ENCODE assay signal across 9 cellular contexts in genomic region chr3:196422976-196423781, GRCh38. TPM values are rescaled to one million over a fixed set of nuclear protein-coding genes. Genes with fewer than 3 reads are reported as not detected.
DNase-seq lines count a peak whose midpoint lies in the region; ATAC-seq and TF ChIP-seq lines count a peak whose summit lies in the region.
"Had no signal": no experiment of that assay in that cellular context is flagged by ENCODE, and none has a peak within 500 bp of the region (broad histone marks: within the 10 kb centered on the region; RNA-seq: fewer than 3 reads in every experiment).

No MANE protein-coding gene starts in this region.

- H4K8ac ChIP-seq in H9 (replicated peaks; ENCODE audit: insufficient read length, low read depth, low read length) = no peak overlapping the region

- H4K91ac ChIP-seq in H9 (ENCODE audit: insufficient read length, low read depth, low read length) = no peak overlapping the region

- H3K9ac ChIP-seq in BLaER1 (no peak overlapping the region), H9 (ENCODE audit: extremely low read depth, insufficient read length, low read length) (no peak overlapping the region)

- H3K4me2 ChIP-seq in BLaER1 (peak overlapping the region; percentile 4; the same call in 1 of the 2 replicates), H9 (ENCODE audit: insufficient read depth, insufficient read length, low read length) (no peak overlapping the region)

- no peak overlapping the region for H3K14ac ChIP-seq in H9 (ENCODE audit: insufficient read depth, low read length)

- H3K56ac ChIP-seq in H9 (ENCODE audit: insufficient read length, low read depth, low read length) = no peak overlapping the region

- no peak overlapping the region for H4K5ac ChIP-seq in H9 (ENCODE audit: insufficient read length, low read depth, low read length)

- peaks cover 3% of the 10 kb centered on the region for H3K79me1 ChIP-seq in H9 (ENCODE audit: insufficient read depth, low read depth, low read length, poor library complexity, severe bottlenecking)

- DNase-seq in NCI-H1105 treated with DMSO at 0.1 percent for 48 hours (lab: John Stamatoyannopoulos, UW) (peak; percentile 24), coronary artery (ENCODE audit: low spot score) (no peak), myocyte (ENCODE audit: low read depth) (peak; percentile 98), H9 (no peak)
- DNase-seq: activated CD8-positive, alpha-beta T cell treated with anti-CD3 and anti-CD28 coated beads for 36 hours had no signal

- H4K20me1 ChIP-seq in BLaER1 = peaks cover 100% of the 10 kb centered on the region
- H4K20me1 ChIP-seq in H9 (ENCODE audit: control insufficient read depth, insufficient read depth, insufficient read length) = no peaks in the 10 kb centered on the region

- H2AK5ac ChIP-seq in H9 (ENCODE audit: insufficient read length, low read length) = no peak overlapping the region

- no peak for ATAC-seq in HG03442 (IDR thresholded peaks at IDR 0.05; ENCODE audit: unreplicated experiment)
- no peak for ATAC-seq in GM21390 (IDR thresholded peaks at IDR 0.05; ENCODE audit: unreplicated experiment)
- no peak for ATAC-seq in GM21447 (IDR thresholded peaks at IDR 0.05; ENCODE audit: unreplicated experiment)
- ATAC-seq: activated CD8-positive, alpha-beta T cell treated with anti-CD3 and anti-CD28 coated beads for 36 hours had no signal

- no peaks in the 10 kb centered on the region for H3K23me2 ChIP-seq in H9 (ENCODE audit: insufficient read length, low read depth, low read length, poor library complexity, severe bottlenecking)

- peak overlapping the region in 1 of 3 experiments; percentile 71; a peak in 3 of 7 replicates for H3K27ac Mint-ChIP-seq in H9
- H3K27ac Mint-ChIP-seq: activated CD8-positive, alpha-beta T cell treated with anti-CD3 and anti-CD28 coated beads for 36 hours had no signal

- peaks cover 14 to 21% of the 10 kb centered on the region in 2 experiments for H3K4me1 Mint-ChIP-seq in H9

- peaks cover 8% of the 10 kb centered on the region for H3K4me1 ChIP-seq in BLaER1
- peaks cover 4% of the 10 kb centered on the region; the same call in 1 of the 2 replicates for H3K4me1 ChIP-seq in H9 (ENCODE audit: insufficient read depth, low read length)

- peaks cover 8 to 33% (median 19%) of the 10 kb centered on the region in 3 experiments; a peak in 6 of 7 replicates for H3K36me3 Mint-ChIP-seq in H9 (ENCODE audit: insufficient read depth in 1 of 3, low read depth in 3 of 3)

- H3K27ac ChIP-seq in BLaER1 = no peak overlapping the region; the same call in 1 of the 2 replicates
- peak overlapping the region; percentile 0 to 47 for H3K27ac ChIP-seq in coronary artery
- H3K27ac ChIP-seq in H9 (ENCODE audit: insufficient read length, low read depth, low read length) = no peak overlapping the region

- no peak overlapping the region for H3K4ac ChIP-seq in H9 (ENCODE audit: low read depth, low read length)

- no peak overlapping the region for H2AFZ ChIP-seq in H9 (ENCODE audit: low read length)

- peaks cover 83% of the 10 kb centered on the region for H3K36me3 ChIP-seq in BLaER1

- H3K23ac ChIP-seq in H9 (ENCODE audit: insufficient read length, low read depth, low read length) = no peak overlapping the region

- no peak overlapping the region for H2BK20ac ChIP-seq in H9 (ENCODE audit: low read depth, low read length, poor library complexity, severe bottlenecking)

- no peak overlapping the region for H2BK5ac ChIP-seq in H9 (ENCODE audit: insufficient read length, low read length)

- no peak overlapping the region for H3K4me3 Mint-ChIP-seq in H9
- H3K4me3 Mint-ChIP-seq: activated CD8-positive, alpha-beta T cell treated with anti-CD3 and anti-CD28 coated beads for 36 hours had no signal

- no peak overlapping the region for H3T11ph ChIP-seq in H9 (ENCODE audit: low read length)

- no peaks in the 10 kb centered on the region for H3K9me3 Mint-ChIP-seq in H9
- H3K9me3 Mint-ChIP-seq: activated CD8-positive, alpha-beta T cell treated with anti-CD3 and anti-CD28 coated beads for 36 hours had no signal

- no peaks in the 10 kb centered on the region for H3K27me3 Mint-ChIP-seq in H9 (ENCODE audit: low read depth)
- H3K27me3 Mint-ChIP-seq: activated CD8-positive, alpha-beta T cell treated with anti-CD3 and anti-CD28 coated beads for 36 hours had no signal

- H3K27me3 ChIP-seq in BLaER1 (no peaks in the 10 kb centered on the region), H9 (ENCODE audit: insufficient read depth, low read length) (no peaks in the 10 kb centered on the region)

- no peak overlapping the region for H2BK15ac ChIP-seq in H9 (ENCODE audit: low read depth, low read length)

- H3K4me3 ChIP-seq in BLaER1 = no peak overlapping the region
- peak overlapping the region; percentile 50 for H3K4me3 ChIP-seq in coronary artery

- no peak overlapping the region for H3K18ac ChIP-seq in H9 (ENCODE audit: insufficient read length, low read depth, low read length)

- H3K79me2 ChIP-seq in H9 (ENCODE audit: insufficient read depth, low read length) = peaks cover 46% of the 10 kb centered on the region; the same call in 1 of the 2 replicates

- H2BK120ac ChIP-seq in H9 (ENCODE audit: low read depth, low read length, poor library complexity, severe bottlenecking) = no peak overlapping the region

- WGBS in H9 (ENCODE audit: extremely low coverage, insufficient read length, low lambda C conversion rate) = no CpG with 5 or more reads among the region's 10 CpGs

- H3K9me3 ChIP-seq in BLaER1 (peaks cover 33% of the 10 kb centered on the region), H9 (ENCODE audit: control insufficient read depth, low read depth, low read length) (no peaks in the 10 kb centered on the region)

- no peak overlapping the region for H2BK12ac ChIP-seq in H9 (ENCODE audit: insufficient read length, low read depth, low read length)

- TF ChIP-seq CTCF in coronary artery (IDR thresholded peaks at IDR 0.05) (no peak), H9 (conservative IDR thresholded peaks at IDR 0.05) (no peak)

RNA-seq across cellular contexts. Expression of gene UBXN7, which starts 9.0 kb away (rescaled TPM):
- total RNA-seq in myocyte = 10.5 and 13.3 TPM in 2 replicates
- polyA plus RNA-seq in myocyte (2012) = 9.1 TPM
- 108 and 110 TPM in 2 replicates for total RNA-seq in H9 (2021)

Comparison
In these comparisons a context has a peak if more than half of its experiments do, and no peak if none do; other contexts are left out.
1. H3K27ac ChIP-seq: peak in coronary artery (2 of 2); none in BLaER1 (single experiment) and H9 (single experiment).
2. DNase-seq: peak in NCI-H1105 treated with DMSO at 0.1 percent for 48 hours (single experiment) and myocyte (single experiment); none in coronary artery (single experiment) and H9 (single experiment).